9 cellular contexts compared by ENCODE assay signal in genomic region chr12:10362828-10363664, GRCh38. TPM values are rescaled to one million over a fixed set of nuclear protein-coding genes. Genes with fewer than 3 reads are reported as not detected.
DNase-seq lines count a peak whose midpoint lies in the region; ATAC-seq and TF ChIP-seq lines count a peak whose summit lies in the region.
"Had no signal": no experiment of that assay in that cellular context is flagged by ENCODE, and none has a peak within 500 bp of the region (broad histone marks: within the 10 kb centered on the region; RNA-seq: fewer than 3 reads in every experiment).

No MANE protein-coding gene starts in this region.

- no peaks in the 10 kb centered on the region for H3K36me3 ChIP-seq in OCI-LY3 (replicated peaks; ENCODE audit: low read depth, low read length)
- H3K36me3 ChIP-seq in esophagus (ENCODE audit: control insufficient read depth in 2 of 2, insufficient read depth in 2 of 2, low read length in 1 of 2): no peaks in the 10 kb centered on the region

- peak overlapping the region; percentile 32; the same call in 1 of the 2 replicates for H2AFZ ChIP-seq in OCI-LY3 (ENCODE audit: low read depth, low read length)

- H3K27ac ChIP-seq in OCI-LY3 (ENCODE audit: low read length) (peak overlapping the region; percentile 95), esophagus (ENCODE audit: low read depth in 2 of 2, low read length in 1 of 2) (peak overlapping the region; percentile 96)

- no peaks in the 10 kb centered on the region for H3K27me3 ChIP-seq in OCI-LY3 (ENCODE audit: low read depth, low read length)
- H3K27me3 ChIP-seq in esophagus (ENCODE audit: control insufficient read depth in 1 of 2, insufficient read depth in 2 of 2, low read length in 2 of 2): no peaks in the 10 kb centered on the region

- peak; percentile 26 for DNase-seq in ELR (ENCODE audit: low read depth)
- DNase-seq in renal cortical epithelial cell (ENCODE audit: low read depth): peak; percentile 73
- DNase-seq in midbrain (lab: John Stamatoyannopoulos, UW): no peak
- no peak for DNase-seq in SW480 (ENCODE audit: low spot score)
- DNase-seq in A172 (ENCODE audit: low spot score): no peak
- DNase-seq: stimulated activated CD4-positive, alpha-beta T cell treated with anti-CD3 and anti-CD28 coated beads, Interleukin-2, amount 100 ng/mL, for 24 hours had no signal

- ATAC-seq in GM18861 (IDR thresholded peaks at IDR 0.05; ENCODE audit: unreplicated experiment): no peak

- TF ChIP-seq CTCF in OCI-LY3 (IDR thresholded peaks at IDR 0.05; ENCODE audit: low read depth, low read length): no peak

- H3K4me3 ChIP-seq in OCI-LY3 (ENCODE audit: low read length) (peak overlapping the region; percentile 80), esophagus (ENCODE audit: low read depth in 1 of 2, low read length in 2 of 2) (peak overlapping the region in 1 of 2 donors; percentile 68)

- 36 to 39% methylated on average over 9 of the region's 9 CpGs for WGBS in esophagus, 2 donors

- no peaks in the 10 kb centered on the region; the same call in 1 of the 2 replicates for H3K9me3 ChIP-seq in OCI-LY3 (ENCODE audit: insufficient read depth, low read length)
- no peaks in the 10 kb centered on the region for H3K9me3 ChIP-seq in esophagus (ENCODE audit: control insufficient read depth in 2 of 2, insufficient read depth in 1 of 2, low read depth in 1 of 2, low read length in 1 of 2)

- H3K4me1 ChIP-seq in OCI-LY3 (ENCODE audit: low read length) (peaks cover 66% of the 10 kb centered on the region), esophagus (ENCODE audit: control insufficient read depth in 2 of 2, insufficient read depth in 2 of 2, low read length in 1 of 2) (peaks cover 0 to 5% of the 10 kb centered on the region in 2 donors)

- peak overlapping the region; percentile 90 for H3K9ac ChIP-seq in OCI-LY3 (ENCODE audit: low read length)

- no peaks in the 10 kb centered on the region for H4K20me1 ChIP-seq in OCI-LY3 (ENCODE audit: insufficient read depth, low read length)

- H3K79me2 ChIP-seq in OCI-LY3 (ENCODE audit: low read length): no peaks in the 10 kb centered on the region

- peak overlapping the region; percentile 87 for H3K4me2 ChIP-seq in OCI-LY3 (ENCODE audit: low read length)

RNA-seq across cellular contexts. Expression of gene KLRK1, which starts 26.8 kb away (rescaled TPM):
- 1 to 10 TPM; 2.7 to 3.8 TPM for polyA plus RNA-seq in esophagus
- total RNA-seq in renal cortical epithelial cell: not detected in 2 replicates
- not detected in 2 replicates for total RNA-seq in A172 (2014; rRNA removed; shearing (Covaris generic))

RNA-seq across cellular contexts. Expression of gene KLRC4, which starts 46.5 kb away (rescaled TPM):
- under 1 TPM in 1 of 2 donors, not detected in 1; 0.04 TPM for polyA plus RNA-seq in esophagus
- total RNA-seq in renal cortical epithelial cell: not detected in 2 replicates
- total RNA-seq in A172 (2014; rRNA removed; shearing (Covaris generic)): not detected in 2 replicates

RNA-seq across cellular contexts. Expression of gene KLRD1, which starts 55.4 kb away (rescaled TPM):
- polyA plus RNA-seq in esophagus: under 1 TPM; 0.16 to 0.46 TPM
- total RNA-seq in renal cortical epithelial cell: under 0.01 and 4.1 TPM in 2 replicates
- total RNA-seq in A172 (2014; rRNA removed; shearing (Covaris generic)): not detected in 2 replicates

RNA-seq across cellular contexts. Expression of gene KLRC3, which starts 57.3 kb away (rescaled TPM):
- under 1 TPM; 0.06 to 0.18 TPM for polyA plus RNA-seq in esophagus
- total RNA-seq in renal cortical epithelial cell: not detected in 2 replicates
- not detected in 2 replicates for total RNA-seq in A172 (2014; rRNA removed; shearing (Covaris generic))

Comparison
In these comparisons a context has a peak if more than half of its experiments do, and no peak if none do; other contexts are left out.
1. DNase-seq: peak in ELR (single experiment) and renal cortical epithelial cell (single experiment); none in midbrain (single experiment), SW480 (single experiment) and A172 (single experiment).